In genomic region chr5:169182797-169183196, GRCh38 we compare ENCODE assay signal across 33 cellular contexts.
"Had no signal": no experiment of that assay in that cellular context is flagged by ENCODE, and none has a peak within 500 bp of the region (broad histone marks: within the 10 kb centered on the region; RNA-seq: fewer than 3 reads in every experiment).

No MANE protein-coding gene starts in this region.

- H3K9me3 Mint-ChIP-seq: activated B cell treated with CpG ODN at 0.5 μM for 24 hours; activated CD4-positive, alpha-beta memory T cell treated with anti-CD3 and anti-CD28 coated beads for 36 hours; activated naive CD4-positive, alpha-beta T cell treated with anti-CD3 and anti-CD28 coated beads, Interleukin-2, amount 10 ng/mL, durations not matched to agents 7 days and 5 days; activated naive CD8-positive, alpha-beta T cell treated with anti-CD3 and anti-CD28 coated beads, Interleukin-2, amount 50 U/mL, for 24 hours had no signal

- DNase-seq: activated B cell treated with CpG ODN at 0.5 μM for 24 hours; activated CD4-positive, alpha-beta memory T cell treated with anti-CD3 and anti-CD28 coated beads for 36 hours; activated CD4-positive, alpha-beta T cell treated with anti-CD3 and anti-CD28 coated beads for 4 hours; activated CD4-positive, alpha-beta T cell treated with anti-CD3 and anti-CD28 coated beads, Interleukin-2, amount 50 U/mL, for 1 hour; activated CD4-positive, CD25-positive, alpha-beta regulatory T cell treated with anti-CD3 and anti-CD28 coated beads, Interleukin-2, amount 50 U/mL, for 72 hours; activated CD8-positive, alpha-beta memory T cell treated with anti-CD3 and anti-CD28 coated beads, Interleukin-2, amount 10 ng/mL, durations not matched to agents 7 days and 5 days; activated CD8-positive, alpha-beta memory T cell treated with anti-CD3 and anti-CD28 coated beads, Interleukin-2, amount 50 U/mL, for 48 hours; activated effector memory CD4-positive, alpha-beta T cell treated with Interleukin-2 at 50 U/mL for 16 hours; activated naive CD4-positive, alpha-beta T cell treated with anti-CD3 and anti-CD28 coated beads, Interleukin-2, amount 10 ng/mL, durations not matched to agents 7 days and 5 days; activated naive CD8-positive, alpha-beta T cell treated with anti-CD3 and anti-CD28 coated beads, Interleukin-2, amount 50 U/mL, for 24 hours; activated T-cell treated with anti-CD3 and anti-CD28 coated beads, Interleukin-2, amount 50 U/mL, for 48 hours; aorta; NCI-H1092 treated with DMSO at 0.1 percent for 48 hours; NCI-H1417; NCI-H146; NCI-H187; NCI-H2029 treated with DMSO at 0.1 percent for 48 hours; NCI-H2107; NCI-H2171; NCI-H510A; NCI-H526; NCI-H748 treated with DMSO at 0.1 percent for 48 hours; PC-9; SIG-M5; SW 1271; T-helper 1 cell; T-helper 2 cell; T-helper 9 cell had no signal

- H3K4me1 Mint-ChIP-seq: activated B cell treated with CpG ODN at 0.5 μM for 24 hours; activated CD8-positive, alpha-beta memory T cell treated with anti-CD3 and anti-CD28 coated beads, Interleukin-2, amount 10 ng/mL, durations not matched to agents 7 days and 5 days; activated naive CD4-positive, alpha-beta T cell treated with anti-CD3 and anti-CD28 coated beads, Interleukin-2, amount 10 ng/mL, durations not matched to agents 7 days and 5 days; activated naive CD8-positive, alpha-beta T cell treated with anti-CD3 and anti-CD28 coated beads, Interleukin-2, amount 50 U/mL, for 24 hours had no signal

- H3K27ac Mint-ChIP-seq: activated B cell treated with CpG ODN at 0.5 μM for 24 hours; activated CD4-positive, alpha-beta memory T cell treated with anti-CD3 and anti-CD28 coated beads for 36 hours; activated CD8-positive, alpha-beta memory T cell treated with anti-CD3 and anti-CD28 coated beads, Interleukin-2, amount 10 ng/mL, durations not matched to agents 7 days and 5 days; activated naive CD4-positive, alpha-beta T cell treated with anti-CD3 and anti-CD28 coated beads, Interleukin-2, amount 10 ng/mL, durations not matched to agents 7 days and 5 days; activated naive CD8-positive, alpha-beta T cell; activated naive CD8-positive, alpha-beta T cell treated with anti-CD3 and anti-CD28 coated beads, Interleukin-2, amount 50 U/mL, for 24 hours had no signal

- H3K27ac ChIP-seq: KMS-11, PC-9, RWPE1, VCaP had no signal

- ATAC-seq: activated CD8-positive, alpha-beta memory T cell treated with anti-CD3 and anti-CD28 coated beads, Interleukin-2, amount 10 ng/mL, durations not matched to agents 7 days and 5 days; activated naive CD8-positive, alpha-beta T cell treated with anti-CD3 and anti-CD28 coated beads, Interleukin-2, amount 50 U/mL, for 24 hours; Right ventricle myocardium inferior had no signal

- H3K36me3 Mint-ChIP-seq: activated CD4-positive, alpha-beta memory T cell treated with anti-CD3 and anti-CD28 coated beads for 36 hours; activated CD8-positive, alpha-beta memory T cell treated with anti-CD3 and anti-CD28 coated beads, Interleukin-2, amount 10 ng/mL, durations not matched to agents 7 days and 5 days; activated naive CD4-positive, alpha-beta T cell treated with anti-CD3 and anti-CD28 coated beads, Interleukin-2, amount 10 ng/mL, durations not matched to agents 7 days and 5 days; activated naive CD8-positive, alpha-beta T cell had no signal

- H3K27me3 Mint-ChIP-seq: activated B cell treated with CpG ODN at 0.5 μM for 24 hours; activated CD4-positive, alpha-beta memory T cell treated with anti-CD3 and anti-CD28 coated beads for 36 hours; activated CD8-positive, alpha-beta memory T cell treated with anti-CD3 and anti-CD28 coated beads, Interleukin-2, amount 10 ng/mL, durations not matched to agents 7 days and 5 days; activated naive CD8-positive, alpha-beta T cell; activated naive CD8-positive, alpha-beta T cell treated with anti-CD3 and anti-CD28 coated beads, Interleukin-2, amount 50 U/mL, for 24 hours had no signal

- H3K4me3 ChIP-seq: PC-9 had no signal

- H3K4me3 Mint-ChIP-seq: activated B cell treated with CpG ODN at 0.5 μM for 24 hours; activated CD4-positive, alpha-beta memory T cell treated with anti-CD3 and anti-CD28 coated beads for 36 hours; activated CD8-positive, alpha-beta memory T cell treated with anti-CD3 and anti-CD28 coated beads, Interleukin-2, amount 10 ng/mL, durations not matched to agents 7 days and 5 days; activated naive CD4-positive, alpha-beta T cell treated with anti-CD3 and anti-CD28 coated beads, Interleukin-2, amount 10 ng/mL, durations not matched to agents 7 days and 5 days; activated naive CD8-positive, alpha-beta T cell; activated naive CD8-positive, alpha-beta T cell treated with anti-CD3 and anti-CD28 coated beads, Interleukin-2, amount 50 U/mL, for 24 hours had no signal
